Comparison of ENCODE assay signal across 8 cellular contexts in genomic region chr1:93345633-93346471, GRCh38. TPM values are rescaled to one million over a fixed set of nuclear protein-coding genes. Genes with fewer than 3 reads are reported as not detected.
A peak's percentile ranks its signal among the peaks of the same experiment; 100 is the strongest.
DNase-seq lines count a peak whose midpoint lies in the region; ATAC-seq and TF ChIP-seq lines count a peak whose summit lies in the region.

Gene DR1, plus strand, starts transcription at chr1:93345907. Its CDS starts 739 bp downstream, at chr1:93346646.

- peak within 1 kb of the TSS; percentile 89 for H3K27ac ChIP-seq in C4-2B

- peak; percentile 74 for ATAC-seq in GM19351 (IDR thresholded peaks at IDR 0.05; ENCODE audit: unreplicated experiment)
- peak; percentile 61 for ATAC-seq in HG03520 (IDR thresholded peaks at IDR 0.05; ENCODE audit: unreplicated experiment)
- ATAC-seq in left lobe of liver, result peak; percentile 95

- no peak for TF ChIP-seq CTCF in C4-2B (conservative IDR thresholded peaks at IDR 0.05)

- DNase-seq in NCI-H69 (lab: John Stamatoyannopoulos, UW) (peak; percentile 92), dedifferentiated amniotic fluid mesenchymal stem cell (ENCODE audit: extremely low spot score) (peak; percentile 95), left lobe of liver (ENCODE audit: low spot score) (peak; percentile 97)
- DNase-seq in activated CD4-positive, alpha-beta T cell treated with anti-CD3 and anti-CD28 coated beads, Interleukin-2, amount 50 U/mL, for 24 hours (ENCODE audit: low read depth in 1 of 2, low spot score in 1 of 2), result peak; percentile 86 to 91
- DNase-seq in stimulated activated CD4-positive, alpha-beta T cell treated with anti-CD3 and anti-CD28 coated beads, Interleukin-2, amount 100 ng/mL, for 24 hours, result peak; percentile 94 to 95

RNA-seq across cellular contexts. Expression of gene DR1, which starts in this region (rescaled TPM):
- 16.2 TPM for total RNA-seq in left lobe of liver

Comparison
In these comparisons a context has a peak if more than half of its experiments do, and no peak if none do; other contexts are left out.
1. Peak in every context shown above with its lines: DNase-seq, ATAC-seq and H3K27ac ChIP-seq.